ENCODE assay signal across 30 cellular contexts in the genomic region with DNA sequence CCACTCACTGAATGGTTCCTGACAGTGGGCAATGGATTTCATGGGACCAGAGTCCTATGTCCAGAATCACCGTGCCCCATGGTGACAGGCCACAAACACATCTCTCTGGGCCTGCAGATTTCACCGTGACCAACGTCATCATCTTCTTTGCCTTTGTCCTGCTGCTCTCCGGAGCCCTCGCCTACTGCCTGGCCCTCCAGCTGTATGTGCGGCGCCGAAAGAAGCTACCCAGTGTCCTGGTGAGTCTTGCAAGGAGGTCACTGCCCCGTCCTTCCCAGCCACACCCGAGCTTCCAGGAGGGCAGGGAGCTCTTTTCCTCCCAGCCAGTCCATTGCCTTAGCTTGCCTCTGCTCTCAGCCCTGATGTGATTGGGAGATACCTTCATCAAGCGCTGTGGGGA. TPM values are rescaled to one million over a fixed set of nuclear protein-coding genes. Genes with fewer than 3 reads are reported as not detected.
DNase-seq lines count a peak whose midpoint lies in the region; ATAC-seq, FAIRE-seq and TF ChIP-seq lines count a peak whose summit lies in the region.
"Had no signal": no experiment of that assay in that cellular context is flagged by ENCODE, and none has a peak within 500 bp of the region (broad histone marks: within the 10 kb centered on the region; RNA-seq: fewer than 3 reads in every experiment).

No MANE protein-coding gene starts in this region.

- H3K4me1 Mint-ChIP-seq in activated CD4-positive, alpha-beta T cell treated with anti-CD3 and anti-CD28 coated beads, Interleukin-2, amount 10 ng/mL, durations not matched to agents 24 days and 14 days: peaks cover 77% of the 10 kb centered on the region
- H3K4me1 Mint-ChIP-seq in CD4-positive, alpha-beta memory T cell: peaks cover 57 to 99% (median 84%) of the 10 kb centered on the region in 4 donors
- peaks cover 49% of the 10 kb centered on the region for H3K4me1 Mint-ChIP-seq in activated T-helper 17 cell treated with anti-CD3 and anti-CD28 coated beads, Interleukin-2, amount 50 U/mL, for 72 hours
- H3K4me1 Mint-ChIP-seq in natural killer cell: peaks cover 76 to 84% of the 10 kb centered on the region in 2 donors

- intact Hi-C loops in activated CD4-positive, alpha-beta T cell treated with anti-CD3 and anti-CD28 coated beads, Interleukin-2, amount 10 ng/mL, durations not matched to agents 24 days and 14 days (cut with micrococcal nuclease): no loop called here
- intact Hi-C loops in CD4-positive, alpha-beta memory T cell (cut with micrococcal nuclease): no loop called here
- intact Hi-C loops in natural killer cell (cut with micrococcal nuclease): no loop called here

- no peak for FAIRE-seq in frontal cortex (lab: Jason Lieb, UNC)
- FAIRE-seq: A204.1, bronchial epithelial cell had no signal

- H3K27me3 ChIP-seq in CD4-positive, alpha-beta memory T cell (ENCODE audit: insufficient read depth, low read length): no peaks in the 10 kb centered on the region
- H3K27me3 ChIP-seq: gastroesophageal sphincter, hepatocyte had no signal

- DNase-seq in activated CD4-positive, alpha-beta T cell treated with anti-CD3 and anti-CD28 coated beads, Interleukin-2, amount 10 ng/mL, durations not matched to agents 24 days and 14 days: no peak
- no peak for DNase-seq in activated CD4-positive, alpha-beta T cell treated with anti-CD3 and anti-CD28 coated beads, Interleukin-2, amount 50 U/mL, for 4 hours
- DNase-seq in CD4-positive, alpha-beta memory T cell: no peak
- DNase-seq in natural killer cell (no peak), frontal cortex (ENCODE audit: low spot score in 2 of 2) (no peak), NCI-H1417 (lab: John Stamatoyannopoulos, UW) (no peak)
- DNase-seq: activated CD4-positive, alpha-beta T cell treated with anti-CD3 and anti-CD28 coated beads for 4 hours; activated CD8-positive, alpha-beta memory T cell treated with anti-CD3 and anti-CD28 coated beads, Interleukin-2, amount 50 U/mL, for 4 hours; anterior cingulate cortex; cortex of kidney; GDM1; left colon; NCI-H1436 treated with DMSO at 0.1 percent for 48 hours; NCI-H446; NCI-H774; stimulated activated CD4-positive, alpha-beta T cell treated with anti-CD3 and anti-CD28 coated beads, Interleukin-4, amount 100 ng/mL, for 4 hours; stimulated activated naive CD4-positive, alpha-beta T cell treated with Interleukin-2 at 50 U/mL for 16 hours had no signal

- peaks cover 95% of the 10 kb centered on the region for H3K36me3 Mint-ChIP-seq in activated CD4-positive, alpha-beta T cell treated with anti-CD3 and anti-CD28 coated beads, Interleukin-2, amount 10 ng/mL, durations not matched to agents 24 days and 14 days (ENCODE audit: low read depth)
- H3K36me3 Mint-ChIP-seq in CD4-positive, alpha-beta memory T cell: peaks cover 87 to 98% of the 10 kb centered on the region in 2 donors
- peaks cover 100% of the 10 kb centered on the region for H3K36me3 Mint-ChIP-seq in activated T-helper 17 cell treated with anti-CD3 and anti-CD28 coated beads, Interleukin-2, amount 50 U/mL, for 72 hours (ENCODE audit: low read depth)
- peaks cover 39% of the 10 kb centered on the region for H3K36me3 Mint-ChIP-seq in natural killer cell

- H3K9me3 ChIP-seq in CD4-positive, alpha-beta memory T cell (ENCODE audit: control insufficient read depth in 1 of 2, low read length in 2 of 2): no peaks in the 10 kb centered on the region
- H3K9me3 ChIP-seq: gastroesophageal sphincter had no signal

- H3K27me3 Mint-ChIP-seq in activated CD4-positive, alpha-beta T cell treated with anti-CD3 and anti-CD28 coated beads, Interleukin-2, amount 10 ng/mL, durations not matched to agents 24 days and 14 days: no peaks in the 10 kb centered on the region
- no peaks in the 10 kb centered on the region for H3K27me3 Mint-ChIP-seq in CD4-positive, alpha-beta memory T cell
- no peaks in the 10 kb centered on the region for H3K27me3 Mint-ChIP-seq in activated T-helper 17 cell treated with anti-CD3 and anti-CD28 coated beads, Interleukin-2, amount 50 U/mL, for 72 hours
- no peaks in the 10 kb centered on the region for H3K27me3 Mint-ChIP-seq in natural killer cell (ENCODE audit: low read depth in 2 of 2)

- H3K4me1 ChIP-seq in CD4-positive, alpha-beta memory T cell (ENCODE audit: insufficient read depth, low read length): peaks cover 100% of the 10 kb centered on the region
- H3K4me1 ChIP-seq: gastroesophageal sphincter had no signal

- POLR2A ChIA-PET in CD4-positive, alpha-beta memory T cell (lab: Charles Lee; ENCODE audit: partially characterized antibody): interaction anchor here (1.1 to 51.5 kb wide), 8 partner anchors 9 to 187 kb away, joined by 3 to 2125 read pairs (median 878); a partner anchor contains a TSS

- ATAC-seq in activated T-helper 17 cell treated with anti-CD3 and anti-CD28 coated beads, Interleukin-2, amount 50 U/mL, for 72 hours (replicated peaks): no peak
- no peak for ATAC-seq in natural killer cell
- no peak for ATAC-seq in HG03354 (IDR thresholded peaks at IDR 0.05; ENCODE audit: poor library complexity, severe bottlenecking, unreplicated experiment)
- ATAC-seq: gastroesophageal sphincter, left colon, sciatic nerve had no signal

- H3K36me3 ChIP-seq in CD4-positive, alpha-beta memory T cell (ENCODE audit: insufficient read depth, low read length): peaks cover 97% of the 10 kb centered on the region

- H3K4me3 ChIP-seq in CD4-positive, alpha-beta memory T cell (ENCODE audit: low read length in 2 of 2): peak overlapping the region in 1 of 2 donors; percentile 6
- H3K4me3 ChIP-seq: gastroesophageal sphincter, hepatocyte had no signal

- H3K4me3 Mint-ChIP-seq in activated CD4-positive, alpha-beta T cell treated with anti-CD3 and anti-CD28 coated beads, Interleukin-2, amount 10 ng/mL, durations not matched to agents 24 days and 14 days: no peak overlapping the region
- peak overlapping the region in 7 of 8 donors; percentile 7 to 93 (median 27) for H3K4me3 Mint-ChIP-seq in CD4-positive, alpha-beta memory T cell
- peak overlapping the region; percentile 54 for H3K4me3 Mint-ChIP-seq in activated T-helper 17 cell treated with anti-CD3 and anti-CD28 coated beads, Interleukin-2, amount 50 U/mL, for 72 hours
- H3K4me3 Mint-ChIP-seq in natural killer cell: no peak overlapping the region

- no peak for TF ChIP-seq CTCF in natural killer cell (IDR thresholded peaks at IDR 0.05)

- H3K27ac Mint-ChIP-seq in activated CD4-positive, alpha-beta T cell treated with anti-CD3 and anti-CD28 coated beads, Interleukin-2, amount 10 ng/mL, durations not matched to agents 24 days and 14 days: peak overlapping the region; percentile 86
- H3K27ac Mint-ChIP-seq in CD4-positive, alpha-beta memory T cell: peak overlapping the region in 6 of 7 donors; percentile 57 to 91 (median 84)
- peak overlapping the region; percentile 85 for H3K27ac Mint-ChIP-seq in activated T-helper 17 cell treated with anti-CD3 and anti-CD28 coated beads, Interleukin-2, amount 50 U/mL, for 72 hours
- H3K27ac Mint-ChIP-seq in natural killer cell: peak overlapping the region; percentile 93 to 98
- H3K27ac Mint-ChIP-seq: progenitor cell of endocrine pancreas had no signal

- peak overlapping the region; percentile 43 for H3K27ac ChIP-seq in CD4-positive, alpha-beta memory T cell (ENCODE audit: low read depth, low read length)
- H3K27ac ChIP-seq: gastroesophageal sphincter, hepatocyte, HL-60, KMS-11, RWPE1 had no signal

- H3K9me3 Mint-ChIP-seq in activated CD4-positive, alpha-beta T cell treated with anti-CD3 and anti-CD28 coated beads, Interleukin-2, amount 10 ng/mL, durations not matched to agents 24 days and 14 days: no peaks in the 10 kb centered on the region
- H3K9me3 Mint-ChIP-seq in CD4-positive, alpha-beta memory T cell: no peaks in the 10 kb centered on the region
- no peaks in the 10 kb centered on the region for H3K9me3 Mint-ChIP-seq in activated T-helper 17 cell treated with anti-CD3 and anti-CD28 coated beads, Interleukin-2, amount 50 U/mL, for 72 hours
- H3K9me3 Mint-ChIP-seq in natural killer cell: no peaks in the 10 kb centered on the region
- H3K9me3 Mint-ChIP-seq: T-helper 1 cell treated with Interleukin-12 subunit alpha and Interleukin-12 subunit beta and Interleukin-4 antibody, amounts not matched to agents 30 μg/mL and 1 μg/mL, for 36 hours had no signal

- CTCF ChIA-PET in CD4-positive, alpha-beta memory T cell (lab: Charles Lee; ENCODE audit: partially characterized antibody): interaction anchor here (1.6 to 19.1 kb wide), 5 partner anchors 46 to 188 kb away, joined by 5 to 211 read pairs (median 7); no protein-coding TSS in a partner anchor

RNA-seq across cellular contexts. Expression of a gene that starts 9.3 kb away (rescaled TPM):
- total RNA-seq in activated CD4-positive, alpha-beta T cell treated with anti-CD3 and anti-CD28 coated beads, Interleukin-2, amount 10 ng/mL, durations not matched to agents 24 days and 14 days: 86.6 and 89.9 TPM in 2 replicates
- total RNA-seq in CD4-positive, alpha-beta memory T cell: 100 to 1,000 TPM; 398 to 406 TPM
- polyA plus RNA-seq in CD4-positive, alpha-beta memory T cell: 100 to 1,000 TPM; 362 to 468 TPM
- total RNA-seq in activated T-helper 17 cell treated with anti-CD3 and anti-CD28 coated beads, Interleukin-2, amount 50 U/mL, for 72 hours: 100 to 1,000 TPM in 1 of 2 donors, 10 to 100 TPM in 1; 63.0 to 108 TPM
- 100 to 1,000 TPM; 263 to 286 (median 268) TPM for total RNA-seq in natural killer cell
- 2.0 TPM for total RNA-seq in frontal cortex
- total RNA-seq: bronchial epithelial cell, SK-MEL-5 had no signal

Comparison
In these comparisons a context has a peak if more than half of its experiments do, and no peak if none do; other contexts are left out.
1. H3K4me3 Mint-ChIP-seq: peak in CD4-positive, alpha-beta memory T cell (7 of 8) and activated T-helper 17 cell treated with anti-CD3 and anti-CD28 coated beads, Interleukin-2, amount 50 U/mL, for 72 hours (single experiment); none in activated CD4-positive, alpha-beta T cell treated with anti-CD3 and anti-CD28 coated beads, Interleukin-2, amount 10 ng/mL, durations not matched to agents 24 days and 14 days (single experiment) and natural killer cell (single experiment).
2. RNA of a gene that starts 9.3 kb away (total RNA-seq): 398 to 406 TPM in CD4-positive, alpha-beta memory T cell, 263 to 286 TPM in natural killer cell, 63.0 to 108 TPM in activated T-helper 17 cell treated with anti-CD3 and anti-CD28 coated beads, Interleukin-2, amount 50 U/mL, for 72 hours and 86.6 to 89.9 TPM in activated CD4-positive, alpha-beta T cell treated with anti-CD3 and anti-CD28 coated beads, Interleukin-2, amount 10 ng/mL, durations not matched to agents 24 days and 14 days; 2.0 TPM in frontal cortex (single experiment); every median in the first group is over 10 times any median in the second.
3. Peak in every context shown above with its lines, with median percentiles within 50 percentile points of each other: H3K27ac Mint-ChIP-seq.